ENCODE assay signal across 9 cellular contexts in genomic region chr14:68137704-68138619, GRCh38.
A peak's percentile ranks its signal among the peaks of the same experiment; 100 is the strongest.
DNase-seq lines count a peak whose midpoint lies in the region; ATAC-seq and TF ChIP-seq lines count a peak whose summit lies in the region.
"Had no signal": no experiment of that assay in that cellular context is flagged by ENCODE, and none has a peak within 500 bp of the region (broad histone marks: within the 10 kb centered on the region; RNA-seq: fewer than 3 reads in every experiment).

No MANE protein-coding gene starts in this region.

- H3F3A ChIP-seq in PC-3 (ENCODE audit: low read length, unreplicated experiment), result peaks cover 13% of the 10 kb centered on the region

- H3K9ac ChIP-seq in PC-3 (ENCODE audit: low read length), result peak overlapping the region; percentile 68

- H3K27ac ChIP-seq in PC-3 (ENCODE audit: low read length), result peak overlapping the region; percentile 93
- no peak overlapping the region for H3K27ac ChIP-seq in CD8-positive, alpha-beta memory T cell (ENCODE audit: low read depth, low read length)

- POLR2A ChIA-PET in PC-3 (lab: Charles Lee; ENCODE audit: unreplicated experiment), result interaction anchor here (0.6 to 0.8 kb wide), 3 partner anchors 9 to 689 kb away, joined by 3 to 4 read pairs (median 4); no protein-coding TSS in a partner anchor
- POLR2A ChIA-PET in CD8-positive, alpha-beta memory T cell (lab: Charles Lee), result no interaction called here

- CTCF ChIA-PET in PC-3 (lab: Charles Lee), result no interaction called here
- CTCF ChIA-PET in CD8-positive, alpha-beta memory T cell (lab: Charles Lee), result no interaction called here

- ATAC-seq in PC-3, result peak; percentile 85

- H3K4me1 Mint-ChIP-seq in CD8-positive, alpha-beta memory T cell, result peaks cover 6 to 14% (median 13%) of the 10 kb centered on the region in 3 donors

- peak overlapping the region; percentile 32; the same call in 1 of the 2 replicates for H2AFZ ChIP-seq in PC-3 (ENCODE audit: low read length)

- no peaks in the 10 kb centered on the region for H3K9me3 ChIP-seq in PC-3 (ENCODE audit: low read length)
- no peaks in the 10 kb centered on the region for H3K9me3 ChIP-seq in CD8-positive, alpha-beta memory T cell (ENCODE audit: low read length)

- intact Hi-C loops in PC-3 (cut with micrococcal nuclease), result no loop called here

- peak overlapping the region in 2 of 8 donors; percentile 17 to 67 for H3K27ac Mint-ChIP-seq in CD8-positive, alpha-beta memory T cell
- H3K27ac Mint-ChIP-seq: activated T-cell treated with anti-CD3 and anti-CD28 coated beads, Interleukin-2, amount 50 U/mL, for 72 hours had no signal

- H3K4me3 Mint-ChIP-seq in CD8-positive, alpha-beta memory T cell, result no peak overlapping the region
- H3K4me3 Mint-ChIP-seq: activated T-cell treated with anti-CD3 and anti-CD28 coated beads, Interleukin-2, amount 50 U/mL, for 72 hours had no signal

- TSS peak; percentile 54 for BruUV-seq in PC-3 (replicated peaks; lab: Mats Ljungman, UMichigan)

- H4K20me1 ChIP-seq in PC-3 (ENCODE audit: low read length), result no peaks in the 10 kb centered on the region

- peak overlapping the region; percentile 62 for H3K4me2 ChIP-seq in PC-3 (ENCODE audit: low read length)

- no peak overlapping the region for H3K4me3 ChIP-seq in PC-3 (ENCODE audit: low read length)
- H3K4me3 ChIP-seq in epithelial cell of proximal tubule (ENCODE audit: low read depth, low read length), result peak overlapping the region; percentile 6
- no peak overlapping the region for H3K4me3 ChIP-seq in CD8-positive, alpha-beta memory T cell (ENCODE audit: low read length)

- in situ Hi-C loops in KBM-7 (cut with MboI; ENCODE audit: low pct_unique_long_range_greater_than_20kb, low sequenced_read_pairs), result no loop called here

- H3K4me1 ChIP-seq in PC-3 (ENCODE audit: insufficient read depth, low read length), result peaks cover 60% of the 10 kb centered on the region
- H3K4me1 ChIP-seq in CD8-positive, alpha-beta memory T cell (ENCODE audit: insufficient read depth, low read length), result no peaks in the 10 kb centered on the region

- H3K9me2 ChIP-seq in PC-3 (replicated peaks; ENCODE audit: low read length), result no peaks in the 10 kb centered on the region

- no peaks in the 10 kb centered on the region for H3K27me3 Mint-ChIP-seq in CD8-positive, alpha-beta memory T cell

- peaks cover 0 to 2% (median 0%) of the 10 kb centered on the region in 3 donors for H3K36me3 Mint-ChIP-seq in CD8-positive, alpha-beta memory T cell

- H3K9me3 Mint-ChIP-seq in CD8-positive, alpha-beta memory T cell, result no peaks in the 10 kb centered on the region
- H3K9me3 Mint-ChIP-seq: activated T-cell treated with anti-CD3 and anti-CD28 coated beads, Interleukin-2, amount 50 U/mL, for 72 hours had no signal

- peak; percentile 9 for DNase-seq in activated naive CD4-positive, alpha-beta T cell treated with anti-CD3 and anti-CD28 coated beads, Interleukin-2, amount 50 U/mL, for 16 hours
- no peak for DNase-seq in activated naive CD4-positive, alpha-beta T cell treated with Interleukin-2 at 50 U/mL for 16 hours
- DNase-seq in PC-3 (peak; percentile 98), epithelial cell of proximal tubule (ENCODE audit: low read depth) (peak; percentile 99), myocyte (ENCODE audit: low read depth) (peak; percentile 98), KBM-7 (no peak)
- no peak for DNase-seq in CD8-positive, alpha-beta memory T cell
- no peak for DNase-seq in activated CD8-positive, alpha-beta memory T cell treated with anti-CD3 and anti-CD28 coated beads for 24 hours

- H3K36me3 ChIP-seq in PC-3 (ENCODE audit: low read depth, low read length), result no peaks in the 10 kb centered on the region
- H3K36me3 ChIP-seq in CD8-positive, alpha-beta memory T cell (ENCODE audit: insufficient read depth, low read length), result no peaks in the 10 kb centered on the region

- no peak for TF ChIP-seq CTCF in PC-3 (conservative IDR thresholded peaks at IDR 0.05; ENCODE audit: low read depth, low read length)
- no peak for TF ChIP-seq CTCF in epithelial cell of proximal tubule (conservative IDR thresholded peaks at IDR 0.05; ENCODE audit: low read depth, low read length)

- H3K27me3 ChIP-seq in PC-3 (ENCODE audit: low read length), result no peaks in the 10 kb centered on the region
- no peaks in the 10 kb centered on the region for H3K27me3 ChIP-seq in CD8-positive, alpha-beta memory T cell (ENCODE audit: insufficient read depth, low read length, poor library complexity, severe bottlenecking)

- H3K79me2 ChIP-seq in PC-3 (ENCODE audit: low read length), result no peaks in the 10 kb centered on the region

Comparison
In these comparisons a context has a peak if more than half of its experiments do, and no peak if none do; other contexts are left out.
1. DNase-seq: peak in activated naive CD4-positive, alpha-beta T cell treated with anti-CD3 and anti-CD28 coated beads, Interleukin-2, amount 50 U/mL, for 16 hours (single experiment), PC-3 (single experiment), epithelial cell of proximal tubule (single experiment) and myocyte (single experiment); none in activated naive CD4-positive, alpha-beta T cell treated with Interleukin-2 at 50 U/mL for 16 hours (single experiment), CD8-positive, alpha-beta memory T cell (0 of 5), activated CD8-positive, alpha-beta memory T cell treated with anti-CD3 and anti-CD28 coated beads for 24 hours (single experiment) and KBM-7 (single experiment).